10 cellular contexts compared by ENCODE assay signal in the genomic region with DNA sequence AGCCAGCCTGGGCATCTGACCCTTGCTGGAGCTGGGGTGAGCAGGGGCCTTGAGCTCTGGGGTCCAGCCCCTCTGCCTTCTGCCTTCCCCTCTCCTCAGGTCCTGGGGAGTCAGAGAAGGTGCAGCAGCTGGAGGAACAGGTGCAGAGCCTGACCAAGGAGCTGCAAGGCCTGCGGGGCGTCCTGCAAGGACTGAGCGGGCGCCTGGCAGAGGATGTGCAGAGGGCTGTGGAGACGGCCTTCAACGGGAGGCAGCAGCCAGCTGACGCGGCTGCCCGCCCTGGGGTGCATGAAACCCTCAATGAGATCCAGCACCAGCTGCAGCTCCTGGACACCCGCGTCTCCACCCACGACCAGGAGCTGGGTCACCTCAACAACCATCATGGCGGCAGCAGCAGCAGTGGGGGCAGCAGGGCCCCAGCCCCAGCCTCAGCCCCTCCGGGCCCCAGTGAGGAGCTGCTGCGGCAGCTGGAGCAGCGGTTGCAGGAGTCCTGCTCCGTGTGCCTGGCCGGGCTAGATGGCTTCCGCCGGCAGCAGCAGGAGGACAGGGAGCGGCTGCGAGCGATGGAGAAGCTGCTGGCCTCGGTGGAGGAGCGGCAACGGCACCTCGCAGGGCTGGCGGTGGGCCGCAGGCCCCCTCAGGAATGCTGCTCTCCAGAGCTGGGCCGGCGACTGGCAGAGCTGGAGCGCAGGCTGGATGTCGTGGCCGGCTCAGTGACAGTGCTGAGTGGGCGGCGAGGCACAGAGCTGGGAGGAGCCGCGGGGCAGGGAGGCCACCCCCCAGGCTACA. TPM values are rescaled to one million over a fixed set of nuclear protein-coding genes. Genes with fewer than 3 reads are reported as not detected.
A peak's percentile ranks its signal among the peaks of the same experiment; 100 is the strongest.
DNase-seq lines count a peak whose midpoint lies in the region; ATAC-seq and TF ChIP-seq lines count a peak whose summit lies in the region.
"Had no signal": no experiment of that assay in that cellular context is flagged by ENCODE, and none has a peak within 500 bp of the region (broad histone marks: within the 10 kb centered on the region; RNA-seq: fewer than 3 reads in every experiment).

No MANE protein-coding gene starts in this region.

- H3K27ac ChIP-seq in mesendoderm (ENCODE audit: low read depth, low read length) (no peak overlapping the region), uterus (peak overlapping the region; percentile 51 to 55)

- DNase-seq in stimulated activated naive CD8-positive, alpha-beta T cell treated with anti-CD3 and anti-CD28 coated beads, Interleukin-15, amount 100 ng/mL, for 72 hours, result no peak
- no peak for DNase-seq in activated CD8-positive, alpha-beta T cell treated with anti-CD3 and anti-CD28 coated beads for 36 hours
- DNase-seq in mesendoderm (no peak), uterus (peak in 1 of 2 donors; percentile 11)
- DNase-seq in activated T-helper 2 cell treated with anti-CD3 and anti-CD28 coated beads, Interferon-gamma antibody, Interleukin-2, Interleukin-4, amounts not matched to agents 10 μg/mL and 5 μg/mL and 100 μg/mL, durations not matched to agents 14 hours and 24 hours and 36 hours (ENCODE audit: low spot score), result no peak
- DNase-seq: dermis blood vessel endothelial cell had no signal

- no peak overlapping the region for H3K4me3 ChIP-seq in mesendoderm (ENCODE audit: low read length)
- no peak overlapping the region for H3K4me3 ChIP-seq in uterus

- POLR2A ChIA-PET in activated CD8-positive, alpha-beta T cell treated with anti-CD3 and anti-CD28 coated beads for 36 hours (lab: Charles Lee), result interaction anchor here (0.9 to 6.1 kb wide), 7 partner anchors 9 to 136 kb away, joined by 3 to 40 read pairs (median 6); partner anchors contain the start of genes CAD and OST4

- no peaks in the 10 kb centered on the region for H3K27me3 ChIP-seq in mesendoderm (ENCODE audit: insufficient read depth, low read length, poor library complexity)
- no peaks in the 10 kb centered on the region for H3K27me3 ChIP-seq in uterus
- H3K27me3 ChIP-seq: suprapubic skin had no signal

- CTCF ChIA-PET in activated CD8-positive, alpha-beta T cell treated with anti-CD3 and anti-CD28 coated beads for 36 hours (lab: Charles Lee), result interaction anchor here (0.8 to 4.1 kb wide), 7 partner anchors 10 to 109 kb away, joined by 3 to 26 read pairs (median 3); partner anchors contain the start of genes AGBL5, OST4 and PREB

- no peak overlapping the region for H2BK120ac ChIP-seq in mesendoderm (ENCODE audit: low read depth, low read length)

- H3K4me3 Mint-ChIP-seq in stimulated activated naive CD8-positive, alpha-beta T cell treated with anti-CD3 and anti-CD28 coated beads, Interleukin-15, Interleukin-2, amounts not matched to agents 100 ng/mL and 50 ng/mL, for 24 hours, result peak overlapping the region; percentile 81
- peak overlapping the region in 1 of 2 donors; percentile 88 for H3K4me3 Mint-ChIP-seq in stimulated activated naive CD8-positive, alpha-beta T cell treated with anti-CD3 and anti-CD28 coated beads, Interleukin-15, amount 100 ng/mL, for 72 hours
- H3K4me3 Mint-ChIP-seq in activated CD8-positive, alpha-beta T cell treated with anti-CD3 and anti-CD28 coated beads for 36 hours, result no peak overlapping the region
- no peak overlapping the region for H3K4me3 Mint-ChIP-seq in activated T-helper 2 cell treated with anti-CD3 and anti-CD28 coated beads, Interferon-gamma antibody, Interleukin-2, Interleukin-4, amounts not matched to agents 10 μg/mL and 5 μg/mL and 100 μg/mL, durations not matched to agents 14 hours and 24 hours and 36 hours (ENCODE audit: low read depth)

- no peak overlapping the region for H4K8ac ChIP-seq in mesendoderm (ENCODE audit: low read depth, low read length)

- WGBS in mesendoderm (ENCODE audit: extremely low coverage, insufficient coverage, low lambda C conversion rate), result no CpG with 5 or more reads among the region's 38 CpGs

- no peaks in the 10 kb centered on the region for H3K79me2 ChIP-seq in mesendoderm (ENCODE audit: control insufficient read depth, insufficient read depth, low read length)

- no peak overlapping the region for H3K4ac ChIP-seq in mesendoderm (ENCODE audit: low read depth, low read length)

- H3K79me1 ChIP-seq in mesendoderm (ENCODE audit: low read length), result no peaks in the 10 kb centered on the region

- no peak for TF ChIP-seq POLR2A in uterus (IDR thresholded peaks at IDR 0.05)

- no peak overlapping the region for H2AK5ac ChIP-seq in mesendoderm (ENCODE audit: low read length)

- no peak for ATAC-seq in stimulated activated naive CD8-positive, alpha-beta T cell treated with anti-CD3 and anti-CD28 coated beads, Interleukin-15, amount 100 ng/mL, for 72 hours
- no peak for ATAC-seq in activated CD8-positive, alpha-beta T cell treated with anti-CD3 and anti-CD28 coated beads for 36 hours
- ATAC-seq in HG03280 (IDR thresholded peaks at IDR 0.05; ENCODE audit: unreplicated experiment) (no peak), HG02970 (IDR thresholded peaks at IDR 0.05; ENCODE audit: low FRiP score, unreplicated experiment) (no peak)

- no peak overlapping the region for H3K4me2 ChIP-seq in mesendoderm (ENCODE audit: low read length)

- H4K5ac ChIP-seq in mesendoderm (ENCODE audit: low read length), result no peak overlapping the region

- no peak overlapping the region for H2BK5ac ChIP-seq in mesendoderm (ENCODE audit: low read length)

- no peaks in the 10 kb centered on the region for H3K36me3 Mint-ChIP-seq in stimulated activated naive CD8-positive, alpha-beta T cell treated with anti-CD3 and anti-CD28 coated beads, Interleukin-15, Interleukin-2, amounts not matched to agents 100 ng/mL and 50 ng/mL, for 24 hours (ENCODE audit: low read depth)
- no peaks in the 10 kb centered on the region for H3K36me3 Mint-ChIP-seq in activated CD8-positive, alpha-beta T cell treated with anti-CD3 and anti-CD28 coated beads for 36 hours (ENCODE audit: low read depth)
- H3K36me3 Mint-ChIP-seq in activated T-helper 2 cell treated with anti-CD3 and anti-CD28 coated beads, Interferon-gamma antibody, Interleukin-2, Interleukin-4, amounts not matched to agents 10 μg/mL and 5 μg/mL and 100 μg/mL, durations not matched to agents 14 hours and 24 hours and 36 hours (ENCODE audit: low read depth), result no peaks in the 10 kb centered on the region

- peak overlapping the region; percentile 34 for H3K56ac ChIP-seq in mesendoderm (ENCODE audit: low read length)

- no peak for TF ChIP-seq CTCF in activated CD8-positive, alpha-beta T cell treated with anti-CD3 and anti-CD28 coated beads for 36 hours (IDR thresholded peaks at IDR 0.05)
- TF ChIP-seq CTCF in uterus (IDR thresholded peaks at IDR 0.05), result no peak

- no peak overlapping the region for H3K23ac ChIP-seq in mesendoderm (ENCODE audit: low read length)

- H2BK15ac ChIP-seq in mesendoderm (replicated peaks; ENCODE audit: low read depth), result no peak overlapping the region

- H3K9ac ChIP-seq in mesendoderm (ENCODE audit: low read length), result no peak overlapping the region

- H3K9me3 Mint-ChIP-seq in stimulated activated naive CD8-positive, alpha-beta T cell treated with anti-CD3 and anti-CD28 coated beads, Interleukin-15, Interleukin-2, amounts not matched to agents 100 ng/mL and 50 ng/mL, for 24 hours, result no peaks in the 10 kb centered on the region
- H3K9me3 Mint-ChIP-seq in stimulated activated naive CD8-positive, alpha-beta T cell treated with anti-CD3 and anti-CD28 coated beads, Interleukin-15, amount 100 ng/mL, for 72 hours, result no peaks in the 10 kb centered on the region
- H3K9me3 Mint-ChIP-seq in activated CD8-positive, alpha-beta T cell treated with anti-CD3 and anti-CD28 coated beads for 36 hours, result no peaks in the 10 kb centered on the region
- H3K9me3 Mint-ChIP-seq in activated T-helper 2 cell treated with anti-CD3 and anti-CD28 coated beads, Interferon-gamma antibody, Interleukin-2, Interleukin-4, amounts not matched to agents 10 μg/mL and 5 μg/mL and 100 μg/mL, durations not matched to agents 14 hours and 24 hours and 36 hours, result no peaks in the 10 kb centered on the region

- no peaks in the 10 kb centered on the region for H3K36me3 ChIP-seq in mesendoderm (ENCODE audit: control insufficient read depth, insufficient read depth, low read length)
- no peaks in the 10 kb centered on the region for H3K36me3 ChIP-seq in uterus
- H3K36me3 ChIP-seq: suprapubic skin had no signal

- no peaks in the 10 kb centered on the region for H3K9me3 ChIP-seq in uterus
- H3K9me3 ChIP-seq: suprapubic skin had no signal

- H3K4me1 ChIP-seq in mesendoderm (ENCODE audit: control insufficient read depth, low read depth, low read length), result peaks cover 2% of the 10 kb centered on the region
- H3K4me1 ChIP-seq in uterus, result peaks cover 5 to 19% of the 10 kb centered on the region in 2 donors

- H3K27ac Mint-ChIP-seq in stimulated activated naive CD8-positive, alpha-beta T cell treated with anti-CD3 and anti-CD28 coated beads, Interleukin-15, Interleukin-2, amounts not matched to agents 100 ng/mL and 50 ng/mL, for 24 hours, result peak overlapping the region; percentile 98
- H3K27ac Mint-ChIP-seq in stimulated activated naive CD8-positive, alpha-beta T cell treated with anti-CD3 and anti-CD28 coated beads, Interleukin-15, amount 100 ng/mL, for 72 hours, result peak overlapping the region in 1 of 2 donors; percentile 98
- H3K27ac Mint-ChIP-seq in activated CD8-positive, alpha-beta T cell treated with anti-CD3 and anti-CD28 coated beads for 36 hours, result peak overlapping the region; percentile 97
- no peak overlapping the region for H3K27ac Mint-ChIP-seq in activated T-helper 2 cell treated with anti-CD3 and anti-CD28 coated beads, Interferon-gamma antibody, Interleukin-2, Interleukin-4, amounts not matched to agents 10 μg/mL and 5 μg/mL and 100 μg/mL, durations not matched to agents 14 hours and 24 hours and 36 hours

- intact Hi-C loops in activated CD8-positive, alpha-beta T cell treated with anti-CD3 and anti-CD28 coated beads for 36 hours (cut with micrococcal nuclease), result no loop called here
- intact Hi-C loops in uterus (cut with DNase I; ENCODE audit: low total_unique reads), result no loop called here
- intact Hi-C loops in activated T-helper 2 cell treated with anti-CD3 and anti-CD28 coated beads, Interferon-gamma antibody, Interleukin-2, Interleukin-4, amounts not matched to agents 10 μg/mL and 5 μg/mL and 100 μg/mL, durations not matched to agents 14 hours and 24 hours and 36 hours (cut with micrococcal nuclease), result loop anchor here (1.0 to 10.0 kb wide), 5 partner anchors 11 to 290 kb away; partner anchors contain the start of genes AGBL5, EIF2B4, OST4 and SNX17

- peaks cover 36% of the 10 kb centered on the region for H3K4me1 Mint-ChIP-seq in stimulated activated naive CD8-positive, alpha-beta T cell treated with anti-CD3 and anti-CD28 coated beads, Interleukin-15, Interleukin-2, amounts not matched to agents 100 ng/mL and 50 ng/mL, for 24 hours (ENCODE audit: low read depth)
- H3K4me1 Mint-ChIP-seq in stimulated activated naive CD8-positive, alpha-beta T cell treated with anti-CD3 and anti-CD28 coated beads, Interleukin-15, amount 100 ng/mL, for 72 hours, result peaks cover 54% of the 10 kb centered on the region
- H3K4me1 Mint-ChIP-seq in activated CD8-positive, alpha-beta T cell treated with anti-CD3 and anti-CD28 coated beads for 36 hours (ENCODE audit: low read depth), result peaks cover 29% of the 10 kb centered on the region
- peaks cover 30% of the 10 kb centered on the region for H3K4me1 Mint-ChIP-seq in activated T-helper 2 cell treated with anti-CD3 and anti-CD28 coated beads, Interferon-gamma antibody, Interleukin-2, Interleukin-4, amounts not matched to agents 10 μg/mL and 5 μg/mL and 100 μg/mL, durations not matched to agents 14 hours and 24 hours and 36 hours (ENCODE audit: low read depth)

- H3K27me3 Mint-ChIP-seq in stimulated activated naive CD8-positive, alpha-beta T cell treated with anti-CD3 and anti-CD28 coated beads, Interleukin-15, Interleukin-2, amounts not matched to agents 100 ng/mL and 50 ng/mL, for 24 hours, result no peaks in the 10 kb centered on the region
- H3K27me3 Mint-ChIP-seq in stimulated activated naive CD8-positive, alpha-beta T cell treated with anti-CD3 and anti-CD28 coated beads, Interleukin-15, amount 100 ng/mL, for 72 hours, result no peaks in the 10 kb centered on the region
- no peaks in the 10 kb centered on the region for H3K27me3 Mint-ChIP-seq in activated CD8-positive, alpha-beta T cell treated with anti-CD3 and anti-CD28 coated beads for 36 hours
- no peaks in the 10 kb centered on the region for H3K27me3 Mint-ChIP-seq in activated T-helper 2 cell treated with anti-CD3 and anti-CD28 coated beads, Interferon-gamma antibody, Interleukin-2, Interleukin-4, amounts not matched to agents 10 μg/mL and 5 μg/mL and 100 μg/mL, durations not matched to agents 14 hours and 24 hours and 36 hours (ENCODE audit: low read depth)

- no peak overlapping the region for H3K18ac ChIP-seq in mesendoderm (ENCODE audit: low read length)

RNA-seq across cellular contexts. Expression of gene EMILIN1, which starts 3.8 kb away (rescaled TPM):
- total RNA-seq in activated CD8-positive, alpha-beta T cell treated with anti-CD3 and anti-CD28 coated beads for 36 hours, result under 1 TPM; 0.61 to 0.63 TPM
- 3.4 TPM for polyA plus RNA-seq in mesendoderm (2013, experiment 1 of 2)
- 3.3 TPM for polyA plus RNA-seq in mesendoderm (2013, experiment 2 of 2)
- total RNA-seq in uterus, result 100 to 1,000 TPM; 107 to 377 (median 224) TPM
- 0.87 and 0.94 TPM in 2 replicates for total RNA-seq in activated T-helper 2 cell treated with anti-CD3 and anti-CD28 coated beads, Interferon-gamma antibody, Interleukin-2, Interleukin-4, amounts not matched to agents 10 μg/mL and 5 μg/mL and 100 μg/mL, durations not matched to agents 14 hours and 24 hours and 36 hours

RNA-seq across cellular contexts. Expression of gene KHK, which starts 4.4 kb away (rescaled TPM):
- 1 to 10 TPM; 6.7 to 9.5 TPM for total RNA-seq in activated CD8-positive, alpha-beta T cell treated with anti-CD3 and anti-CD28 coated beads for 36 hours
- polyA plus RNA-seq in mesendoderm (2013, experiment 1 of 2), result 2.0 TPM
- polyA plus RNA-seq in mesendoderm (2013, experiment 2 of 2), result 2.3 TPM
- total RNA-seq in uterus, result 10 to 100 TPM in 1 of 4 donors, 1 to 10 TPM in 3; 1.0 to 21.6 (median 5.4) TPM
- total RNA-seq in activated T-helper 2 cell treated with anti-CD3 and anti-CD28 coated beads, Interferon-gamma antibody, Interleukin-2, Interleukin-4, amounts not matched to agents 10 μg/mL and 5 μg/mL and 100 μg/mL, durations not matched to agents 14 hours and 24 hours and 36 hours, result 12.3 and 13.4 TPM in 2 replicates

RNA-seq across cellular contexts. Expression of gene OST4, which starts 10.7 kb away (rescaled TPM):
- total RNA-seq in activated CD8-positive, alpha-beta T cell treated with anti-CD3 and anti-CD28 coated beads for 36 hours, result 100 to 1,000 TPM; 257 to 262 TPM
- 795 TPM for polyA plus RNA-seq in mesendoderm (2013, experiment 1 of 2)
- polyA plus RNA-seq in mesendoderm (2013, experiment 2 of 2), result 787 TPM
- 100 to 1,000 TPM in 3 of 4 donors, 10 to 100 TPM in 1; 76.3 to 387 (median 237) TPM for total RNA-seq in uterus
- 330 and 341 TPM in 2 replicates for total RNA-seq in activated T-helper 2 cell treated with anti-CD3 and anti-CD28 coated beads, Interferon-gamma antibody, Interleukin-2, Interleukin-4, amounts not matched to agents 10 μg/mL and 5 μg/mL and 100 μg/mL, durations not matched to agents 14 hours and 24 hours and 36 hours

RNA-seq across cellular contexts. Expression of gene AGBL5, which starts 30.7 kb away (rescaled TPM):
- 10 to 100 TPM; 12.2 to 16.4 TPM for total RNA-seq in activated CD8-positive, alpha-beta T cell treated with anti-CD3 and anti-CD28 coated beads for 36 hours
- polyA plus RNA-seq in mesendoderm (2013, experiment 1 of 2), result 24.5 TPM
- polyA plus RNA-seq in mesendoderm (2013, experiment 2 of 2), result 24.9 TPM
- 10 to 100 TPM in 2 of 4 donors, 1 to 10 TPM in 1, under 1 TPM in 1; 0.77 to 26.2 (median 10.8) TPM for total RNA-seq in uterus
- 12.5 and 13.8 TPM in 2 replicates for total RNA-seq in activated T-helper 2 cell treated with anti-CD3 and anti-CD28 coated beads, Interferon-gamma antibody, Interleukin-2, Interleukin-4, amounts not matched to agents 10 μg/mL and 5 μg/mL and 100 μg/mL, durations not matched to agents 14 hours and 24 hours and 36 hours

RNA-seq across cellular contexts. Expression of gene CGREF1, which starts 36.8 kb away (rescaled TPM):
- 1 to 10 TPM; 3.7 to 4.3 TPM for total RNA-seq in activated CD8-positive, alpha-beta T cell treated with anti-CD3 and anti-CD28 coated beads for 36 hours
- polyA plus RNA-seq in mesendoderm (2013, experiment 1 of 2), result 2.0 TPM
- 2.0 TPM for polyA plus RNA-seq in mesendoderm (2013, experiment 2 of 2)
- 10 to 100 TPM in 2 of 4 donors, 1 to 10 TPM in 2; 2.3 to 22.9 (median 9.7) TPM for total RNA-seq in uterus
- 8.1 and 9.0 TPM in 2 replicates for total RNA-seq in activated T-helper 2 cell treated with anti-CD3 and anti-CD28 coated beads, Interferon-gamma antibody, Interleukin-2, Interleukin-4, amounts not matched to agents 10 μg/mL and 5 μg/mL and 100 μg/mL, durations not matched to agents 14 hours and 24 hours and 36 hours

Comparison
In these comparisons a context has a peak if more than half of its experiments do, and no peak if none do; other contexts are left out.
1. RNA of gene EMILIN1, which starts 3.8 kb away (total RNA-seq): 107 to 377 TPM in uterus; 0.87 to 0.94 TPM in activated T-helper 2 cell treated with anti-CD3 and anti-CD28 coated beads, Interferon-gamma antibody, Interleukin-2, Interleukin-4, amounts not matched to agents 10 μg/mL and 5 μg/mL and 100 μg/mL, durations not matched to agents 14 hours and 24 hours and 36 hours and 0.61 to 0.63 TPM in activated CD8-positive, alpha-beta T cell treated with anti-CD3 and anti-CD28 coated beads for 36 hours; every median in the first group is over 10 times any median in the second.